Comparison of ENCODE assay signal across 28 cellular contexts in the genomic region with DNA sequence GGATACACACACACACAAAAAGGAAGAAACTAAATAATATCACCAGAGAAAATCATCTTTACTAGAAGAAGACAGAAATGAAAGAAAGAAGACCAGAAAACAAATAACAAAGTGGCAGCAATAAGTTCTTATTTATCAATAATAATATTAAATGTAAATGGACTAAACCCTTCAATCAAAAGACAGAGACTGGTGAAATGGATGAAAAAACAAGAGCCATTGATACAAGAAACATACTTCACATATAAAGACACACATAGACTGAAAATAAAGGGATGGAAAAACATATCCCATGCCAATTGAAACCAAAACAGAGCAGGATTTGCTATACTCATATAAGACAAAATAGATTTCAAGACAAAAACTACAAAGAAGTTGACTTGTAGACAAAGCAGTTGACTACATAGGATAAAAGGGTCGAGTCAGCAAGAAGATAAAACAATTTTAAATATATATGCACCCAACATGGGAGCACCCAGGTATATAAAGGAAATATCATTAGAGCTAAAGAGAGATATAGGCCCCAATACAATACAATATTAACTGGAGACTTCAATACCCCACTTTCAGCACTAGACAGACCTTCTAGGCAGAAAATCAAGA.
DNase-seq lines count a peak whose midpoint lies in the region; ATAC-seq, FAIRE-seq and TF ChIP-seq lines count a peak whose summit lies in the region.
"Had no signal": no experiment of that assay in that cellular context is flagged by ENCODE, and none has a peak within 500 bp of the region (broad histone marks: within the 10 kb centered on the region; RNA-seq: fewer than 3 reads in every experiment).

No MANE protein-coding gene starts in this region.

- H3K9me3 ChIP-seq in HepG2 (ENCODE audit: low read length), result peaks cover 30% of the 10 kb centered on the region
- H3K9me3 ChIP-seq in right lobe of liver, result peaks cover 0 to 4% (median 0%) of the 10 kb centered on the region in 4 donors
- H3K9me3 ChIP-seq in HEK293 (ENCODE audit: control insufficient read depth, insufficient read depth, low read depth, low read length), result no peaks in the 10 kb centered on the region
- H3K9me3 ChIP-seq in K562 (replicated peaks; ENCODE audit: control insufficient read depth, insufficient read depth, low read depth, low read length), result peaks cover 3% of the 10 kb centered on the region; the same call in 1 of the 2 replicates
- peaks cover 8% of the 10 kb centered on the region for H3K9me3 ChIP-seq in neural progenitor cell (ENCODE audit: low read depth)
- H3K9me3 ChIP-seq: BE2C had no signal

- H3K27ac ChIP-seq in HepG2 (ENCODE audit: extremely low read length, insufficient read depth, low read length) (no peak overlapping the region), right lobe of liver (no peak overlapping the region), HEK293 (ENCODE audit: extremely low read depth, low read depth, low read length) (no peak overlapping the region), K562 (ENCODE audit: extremely low read depth, low read depth, low read length) (no peak overlapping the region), neural progenitor cell (no peak overlapping the region)
- H3K27ac ChIP-seq: 22Rv1, BLaER1 had no signal

- H3K4me2 ChIP-seq in HepG2 (ENCODE audit: low read depth, low read length), result no peak overlapping the region
- H3K4me2 ChIP-seq in K562 (ENCODE audit: insufficient read depth, low read length), result no peak overlapping the region
- no peak overlapping the region for H3K4me2 ChIP-seq in neural progenitor cell
- H3K4me2 ChIP-seq: BLaER1 had no signal

- 2% methylated on average over 1 of the region's 1 CpG for WGBS in HepG2 (ENCODE audit: low lambda C conversion rate)
- 56% methylated on average over 1 of the region's 1 CpG for WGBS in right lobe of liver (ENCODE audit: insufficient coverage, low coverage, low lambda C conversion rate, missing lambda C conversion rate)
- WGBS in K562 (ENCODE audit: insufficient coverage, low coverage, missing lambda C conversion rate), result 0% methylated on average over 1 of the region's 1 CpG

- CTCF ChIA-PET in HepG2 (lab: Yijun Ruan, JAX; ENCODE audit: low intra/inter-chr PET ratio, low total read pairs) (no interaction called here), HEK293 (lab: Yijun Ruan, JAX) (no interaction called here), K562 (lab: Yijun Ruan, JAX; ENCODE audit: low intra/inter-chr PET ratio) (no interaction called here)

- H3F3A ChIP-seq in neural progenitor cell (ENCODE audit: low read depth), result no peaks in the 10 kb centered on the region

- no peaks in the 10 kb centered on the region for H3K4me1 ChIP-seq in HepG2 (ENCODE audit: insufficient read depth, low read length)
- H3K4me1 ChIP-seq in right lobe of liver, result no peaks in the 10 kb centered on the region
- H3K4me1 ChIP-seq in HEK293 (ENCODE audit: control insufficient read depth, insufficient read depth, low read length), result no peaks in the 10 kb centered on the region
- no peaks in the 10 kb centered on the region for H3K4me1 ChIP-seq in K562 (replicated peaks in 1 of 2; ENCODE audit: control insufficient read depth in 2 of 2, insufficient read depth in 2 of 2, low read length in 2 of 2)
- H3K4me1 ChIP-seq in neural progenitor cell, result no peaks in the 10 kb centered on the region
- H3K4me1 ChIP-seq: BE2C had no signal

- H3K27me3 Mint-ChIP-seq in neural progenitor cell (ENCODE audit: insufficient read depth, low read depth), result no peaks in the 10 kb centered on the region
- H3K27me3 Mint-ChIP-seq: CD4-positive, alpha-beta memory T cell; CD4-positive, CD25-positive, alpha-beta regulatory T cell; CD8-positive, alpha-beta memory T cell had no signal

- no peaks in the 10 kb centered on the region for H4K20me1 ChIP-seq in HepG2 (ENCODE audit: insufficient read depth, low read length)
- H4K20me1 ChIP-seq in K562 (replicated peaks; ENCODE audit: control insufficient read depth, insufficient read depth, low read length), result no peaks in the 10 kb centered on the region
- no peaks in the 10 kb centered on the region for H4K20me1 ChIP-seq in neural progenitor cell (ENCODE audit: low read depth)
- H4K20me1 ChIP-seq: BLaER1 had no signal

- H2AFZ ChIP-seq in HepG2 (ENCODE audit: low read length), result no peak overlapping the region
- H2AFZ ChIP-seq in K562 (ENCODE audit: low read depth, low read length), result no peak overlapping the region
- no peak overlapping the region for H2AFZ ChIP-seq in neural progenitor cell (replicated peaks)

- no peaks in the 10 kb centered on the region for H3K9me1 ChIP-seq in K562 (ENCODE audit: control insufficient read depth, insufficient read depth, low read length)

- FAIRE-seq in HepG2 (lab: Jason Lieb, UNC), result no peak
- no peak for FAIRE-seq in K562 (lab: Jason Lieb, UNC)
- FAIRE-seq: GM12878, GM12892, GM18507, GM19239 had no signal

- H3K36me3 ChIP-seq in HepG2 (replicated peaks in 1 of 2; ENCODE audit: control insufficient read depth in 1 of 2, insufficient read depth in 2 of 2, low read length in 2 of 2), result no peaks in the 10 kb centered on the region
- H3K36me3 ChIP-seq in right lobe of liver, result no peaks in the 10 kb centered on the region
- no peaks in the 10 kb centered on the region for H3K36me3 ChIP-seq in HEK293 (ENCODE audit: control insufficient read depth in 2 of 2, insufficient read depth in 1 of 2, low read length in 2 of 2)
- no peaks in the 10 kb centered on the region for H3K36me3 ChIP-seq in K562 (ENCODE audit: control insufficient read depth, insufficient read depth, low read length)
- no peaks in the 10 kb centered on the region for H3K36me3 ChIP-seq in neural progenitor cell
- H3K36me3 ChIP-seq: BE2C, BLaER1 had no signal

- POLR2A ChIA-PET in HepG2 (lab: Yijun Ruan, JAX) (no interaction called here), HEK293 (lab: Yijun Ruan, JAX) (no interaction called here), K562 (lab: Yijun Ruan, JAX) (no interaction called here)

- no peaks in the 10 kb centered on the region for H3K36me3 Mint-ChIP-seq in neural progenitor cell
- H3K36me3 Mint-ChIP-seq: CD14-positive monocyte; CD4-positive, alpha-beta memory T cell; CD4-positive, CD25-positive, alpha-beta regulatory T cell; CD8-positive, alpha-beta memory T cell had no signal

- H3K27me3 ChIP-seq in HepG2 (ENCODE audit: control insufficient read depth in 1 of 2, insufficient read depth in 2 of 2, low read length in 2 of 2) (no peaks in the 10 kb centered on the region), right lobe of liver (no peaks in the 10 kb centered on the region), K562 (ENCODE audit: control insufficient read depth in 2 of 2, insufficient read depth in 2 of 2, low read length in 2 of 2) (no peaks in the 10 kb centered on the region), neural progenitor cell (no peaks in the 10 kb centered on the region)
- H3K27me3 ChIP-seq: BE2C, BLaER1 had no signal

- TF ChIP-seq RAD21 in HepG2 (CRISPR knock-in tag; IDR thresholded peaks at IDR 0.05), result no peak
- no peak for TF ChIP-seq RAD21 in K562 (CRISPR knock-in tag; conservative IDR thresholded peaks at IDR 0.05 in 1 of 2, IDR thresholded peaks at IDR 0.05 in 1 of 2)

- no peak for TF ChIP-seq EP300 in HepG2 (IDR thresholded peaks at IDR 0.05; ENCODE audit: low read depth in 2 of 2, low read length in 2 of 2)
- TF ChIP-seq EP300 in HepG2 (CRISPR knock-in tag; IDR thresholded peaks at IDR 0.05; ENCODE audit: borderline replicate concordance), result no peak
- no peak for TF ChIP-seq EP300 in K562 (IDR thresholded peaks at IDR 0.05; ENCODE audit: low read length)

- TF ChIP-seq CTCF in HepG2 (CRISPR knock-in tag; IDR thresholded peaks at IDR 0.05), result no peak
- no peak for TF ChIP-seq CTCF in right lobe of liver (IDR thresholded peaks at IDR 0.05)
- no peak for TF ChIP-seq CTCF in HEK293 (tag by site-specific recombination; IDR thresholded peaks at IDR 0.05)
- TF ChIP-seq CTCF in K562 (IDR thresholded peaks at IDR 0.05 in 2 of 3, conservative IDR thresholded peaks at IDR 0.05 in 1 of 3; ENCODE audit: insufficient read depth in 2 of 3, low read depth in 1 of 3, low read length in 3 of 3), result no peak
- TF ChIP-seq CTCF in neural progenitor cell (IDR thresholded peaks at IDR 0.05), result no peak

- intact Hi-C loops in HepG2 (cut with micrococcal nuclease; ENCODE audit: unreplicated experiment), result no loop called here
- intact Hi-C loops in right lobe of liver (cut with DNase I), result no loop called here
- intact Hi-C loops in K562 (cut with micrococcal nuclease), result no loop called here

- DNase-seq in HepG2 (ENCODE audit: low spot score), result no peak
- DNase-seq in right lobe of liver, result no peak
- DNase-seq in K562 (ENCODE audit: extremely low read depth in 1 of 4, low spot score in 3 of 4), result no peak
- DNase-seq in neural progenitor cell (ENCODE audit: low spot score), result no peak
- no peak for DNase-seq in NCI-H1092 (lab: John Stamatoyannopoulos, UW)
- no peak for DNase-seq in activated T-cell treated with anti-CD3 and anti-CD28 coated beads, Interleukin-2, amount 50 U/mL, for 48 hours
- DNase-seq: ACHN; BE2C; C1 segment of cervical spinal cord; CD4-positive, CD25-positive, alpha-beta regulatory T cell; CD8-positive, alpha-beta memory T cell; COR-L47; DMS 273 treated with DMSO at 0.1 percent for 48 hours; DMS153; DMS53; DMS79; DND-41; EL; GDM1 had no signal

- no peaks in the 10 kb centered on the region for H3K79me2 ChIP-seq in HepG2 (ENCODE audit: insufficient read depth, low read length)
- H3K79me2 ChIP-seq in K562 (ENCODE audit: control insufficient read depth, insufficient read depth, low read length), result no peaks in the 10 kb centered on the region
- no peaks in the 10 kb centered on the region for H3K79me2 ChIP-seq in neural progenitor cell (ENCODE audit: low read depth)

- no peaks in the 10 kb centered on the region for H3K4me1 Mint-ChIP-seq in neural progenitor cell
- H3K4me1 Mint-ChIP-seq: CD14-positive monocyte; CD4-positive, alpha-beta memory T cell; CD4-positive, CD25-positive, alpha-beta regulatory T cell; CD8-positive, alpha-beta memory T cell had no signal

- no peak for ATAC-seq in HepG2
- ATAC-seq in right lobe of liver, result no peak
- no peak for ATAC-seq in K562
- ATAC-seq: GM12878 had no signal

- BruUV-seq in HepG2 (replicated peaks; lab: Mats Ljungman, UMichigan) (no TSS peak), K562 (replicated peaks; lab: Mats Ljungman, UMichigan) (no TSS peak)

- peaks cover 23% of the 10 kb centered on the region for H3K9me3 Mint-ChIP-seq in neural progenitor cell

- H3K9ac ChIP-seq in HepG2 (ENCODE audit: insufficient read depth, low read depth, low read length) (no peak overlapping the region), K562 (ENCODE audit: insufficient read depth in 1 of 2, low read depth in 2 of 2, low read length in 2 of 2) (no peak overlapping the region), neural progenitor cell (no peak overlapping the region)
- H3K9ac ChIP-seq: BLaER1 had no signal

- H3K27ac Mint-ChIP-seq in neural progenitor cell, result no peak overlapping the region
- H3K27ac Mint-ChIP-seq: CD14-positive monocyte; CD4-positive, alpha-beta memory T cell; CD4-positive, CD25-positive, alpha-beta regulatory T cell had no signal

- H3K4me3 ChIP-seq in HepG2 (replicated peaks in 1 of 3; ENCODE audit: insufficient read depth in 1 of 3, low read depth in 2 of 3, low read length in 3 of 3), result no peak overlapping the region
- H3K4me3 ChIP-seq in right lobe of liver, result no peak overlapping the region
- H3K4me3 ChIP-seq in HEK293 (ENCODE audit: low read depth, low read length), result no peak overlapping the region
- H3K4me3 ChIP-seq in K562, result no peak overlapping the region
- no peak overlapping the region for H3K4me3 ChIP-seq in neural progenitor cell
- H3K4me3 ChIP-seq: BLaER1, GM12878 had no signal

- no peak overlapping the region for H3K4me3 Mint-ChIP-seq in neural progenitor cell
- H3K4me3 Mint-ChIP-seq: CD14-positive monocyte; CD4-positive, alpha-beta memory T cell; CD4-positive, CD25-positive, alpha-beta regulatory T cell; CD8-positive, alpha-beta memory T cell had no signal

- in situ Hi-C loops in HepG2 (cut with HindIII; ENCODE audit: extremely low pct_ligation_motif_present, low pct_unique_long_range_greater_than_20kb), result no loop called here
- in situ Hi-C loops in K562 (cut with MboI), result no loop called here

- no peak for TF ChIP-seq POLR2A in HepG2 (IDR thresholded peaks at IDR 0.05; ENCODE audit: insufficient read depth in 1 of 2, low read depth in 2 of 2, low read length in 2 of 2)
- TF ChIP-seq POLR2A in right lobe of liver (IDR thresholded peaks at IDR 0.05), result no peak
- no peak for TF ChIP-seq POLR2A in K562 (conservative IDR thresholded peaks at IDR 0.05)
